Comparison of ENCODE assay signal across 1 cellular context in the genomic region with DNA sequence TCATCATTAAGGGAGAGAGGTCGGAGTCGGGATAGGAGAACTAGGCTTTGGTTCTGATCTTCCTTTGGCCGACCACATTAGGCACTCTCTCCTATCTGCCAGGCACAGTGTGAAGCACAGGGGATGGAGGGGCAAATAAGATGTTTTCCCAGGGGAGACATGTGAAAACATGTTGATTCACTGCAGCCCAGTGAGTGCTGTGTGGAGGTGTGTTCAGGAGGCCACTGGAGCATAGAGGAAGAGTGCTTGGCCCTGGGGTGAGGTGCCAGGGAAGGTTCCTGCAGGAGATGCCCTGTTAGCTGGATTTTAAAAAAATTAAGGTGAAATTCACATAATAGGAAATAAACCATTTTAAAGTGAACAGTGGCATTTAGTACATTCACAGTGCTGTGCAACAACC.
TF ChIP-seq lines count a peak whose summit lies in the region.

No MANE protein-coding gene starts in this region.

TF ChIP-seq in neural cell, 6 proteins besides CTCF, POLR2A, EP300 and RAD21 (continued from another document):
- TF ChIP-seq, protein P1, sequence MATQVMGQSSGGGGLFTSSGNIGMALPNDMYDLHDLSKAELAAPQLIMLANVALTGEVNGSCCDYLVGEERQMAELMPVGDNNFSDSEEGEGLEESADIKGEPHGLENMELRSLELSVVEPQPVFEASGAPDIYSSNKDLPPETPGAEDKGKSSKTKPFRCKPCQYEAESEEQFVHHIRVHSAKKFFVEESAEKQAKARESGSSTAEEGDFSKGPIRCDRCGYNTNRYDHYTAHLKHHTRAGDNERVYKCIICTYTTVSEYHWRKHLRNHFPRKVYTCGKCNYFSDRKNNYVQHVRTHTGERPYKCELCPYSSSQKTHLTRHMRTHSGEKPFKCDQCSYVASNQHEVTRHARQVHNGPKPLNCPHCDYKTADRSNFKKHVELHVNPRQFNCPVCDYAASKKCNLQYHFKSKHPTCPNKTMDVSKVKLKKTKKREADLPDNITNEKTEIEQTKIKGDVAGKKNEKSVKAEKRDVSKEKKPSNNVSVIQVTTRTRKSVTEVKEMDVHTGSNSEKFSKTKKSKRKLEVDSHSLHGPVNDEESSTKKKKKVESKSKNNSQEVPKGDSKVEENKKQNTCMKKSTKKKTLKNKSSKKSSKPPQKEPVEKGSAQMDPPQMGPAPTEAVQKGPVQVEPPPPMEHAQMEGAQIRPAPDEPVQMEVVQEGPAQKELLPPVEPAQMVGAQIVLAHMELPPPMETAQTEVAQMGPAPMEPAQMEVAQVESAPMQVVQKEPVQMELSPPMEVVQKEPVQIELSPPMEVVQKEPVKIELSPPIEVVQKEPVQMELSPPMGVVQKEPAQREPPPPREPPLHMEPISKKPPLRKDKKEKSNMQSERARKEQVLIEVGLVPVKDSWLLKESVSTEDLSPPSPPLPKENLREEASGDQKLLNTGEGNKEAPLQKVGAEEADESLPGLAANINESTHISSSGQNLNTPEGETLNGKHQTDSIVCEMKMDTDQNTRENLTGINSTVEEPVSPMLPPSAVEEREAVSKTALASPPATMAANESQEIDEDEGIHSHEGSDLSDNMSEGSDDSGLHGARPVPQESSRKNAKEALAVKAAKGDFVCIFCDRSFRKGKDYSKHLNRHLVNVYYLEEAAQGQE (IDR thresholded peaks at IDR 0.05; ENCODE audit: borderline replicate concordance) = no peak
- no peak for TF ChIP-seq SMC3 (conservative IDR thresholded peaks at IDR 0.05; ENCODE audit: poor library complexity)
- no peak for TF ChIP-seq EZH2 (IDR thresholded peaks at IDR 0.05; ENCODE audit: borderline replicate concordance, insufficient read depth, low read length, poor library complexity, severe bottlenecking)
- TF ChIP-seq POLR2AphosphoS5 (IDR thresholded peaks at IDR 0.05) = no peak
